Comparison of ENCODE assay signal across 21 cellular contexts in genomic region chr10:132200344-132201110, GRCh38. TPM values are rescaled to one million over a fixed set of nuclear protein-coding genes. Genes with fewer than 3 reads are reported as not detected.
A peak's percentile ranks its signal among the peaks of the same experiment; 100 is the strongest.
DNase-seq lines count a peak whose midpoint lies in the region; ATAC-seq, FAIRE-seq and TF ChIP-seq lines count a peak whose summit lies in the region.
"Had no signal": no experiment of that assay in that cellular context is flagged by ENCODE, and none has a peak within 500 bp of the region (broad histone marks: within the 10 kb centered on the region; RNA-seq: fewer than 3 reads in every experiment).

No MANE protein-coding gene starts in this region.

- H3K9me3 ChIP-seq in SK-N-SH (no peaks in the 10 kb centered on the region), right lobe of liver (no peaks in the 10 kb centered on the region), HepG2 (ENCODE audit: low read length) (no peaks in the 10 kb centered on the region), lung (ENCODE audit: control insufficient read depth in 2 of 2, insufficient read depth in 1 of 2, low read length in 1 of 2) (no peaks in the 10 kb centered on the region), esophagus muscularis mucosa (no peaks in the 10 kb centered on the region)

- H3K4me1 ChIP-seq in SK-N-SH (ENCODE audit: control insufficient read depth in 1 of 2, insufficient read depth in 2 of 2, low read depth in 1 of 2, low read length in 1 of 2) (no peaks in the 10 kb centered on the region; a peak in 1 of 4 replicates), right lobe of liver (no peaks in the 10 kb centered on the region), HepG2 (ENCODE audit: insufficient read depth, low read length) (peaks cover 12% of the 10 kb centered on the region), lung (ENCODE audit: control insufficient read depth in 2 of 2, insufficient read depth in 2 of 2, low read length in 2 of 2) (no peaks in the 10 kb centered on the region), esophagus muscularis mucosa (no peaks in the 10 kb centered on the region)

- no peak overlapping the region for H2AFZ ChIP-seq in SK-N-SH (ENCODE audit: low read depth)
- no peak overlapping the region for H2AFZ ChIP-seq in HepG2 (ENCODE audit: low read length)
- H2AFZ ChIP-seq: GM23248 had no signal

- H3K4me3 ChIP-seq in SK-N-SH (ENCODE audit: low read depth in 2 of 2, low read length in 1 of 2): no peak overlapping the region
- H3K4me3 ChIP-seq in right lobe of liver: no peak overlapping the region
- H3K4me3 ChIP-seq in HepG2 (replicated peaks in 1 of 3; ENCODE audit: insufficient read depth in 1 of 3, low read depth in 2 of 3, low read length in 3 of 3): no peak overlapping the region
- no peak overlapping the region for H3K4me3 ChIP-seq in lung
- H3K4me3 ChIP-seq in esophagus muscularis mucosa: no peak overlapping the region
- H3K4me3 ChIP-seq: GM23248 had no signal

- ATAC-seq in SK-N-SH treated with all-trans-retinoic acid at 6 μM for 48 hours: no peak
- ATAC-seq in right lobe of liver: no peak
- ATAC-seq in HepG2: no peak
- ATAC-seq in lung (ENCODE audit: insufficient read depth, low FRiP score): peak; percentile 7

- TF ChIP-seq CTCF in SK-N-SH (IDR thresholded peaks at IDR 0.05) (no peak), right lobe of liver (IDR thresholded peaks at IDR 0.05) (no peak), HepG2 (CRISPR knock-in tag; IDR thresholded peaks at IDR 0.05) (no peak), lung (IDR thresholded peaks at IDR 0.05; ENCODE audit: control extremely low read depth, extremely low read depth) (no peak), esophagus muscularis mucosa (IDR thresholded peaks at IDR 0.05) (no peak)

- no peaks in the 10 kb centered on the region for H3K79me2 ChIP-seq in SK-N-SH (ENCODE audit: insufficient read depth)
- no peaks in the 10 kb centered on the region for H3K79me2 ChIP-seq in HepG2 (ENCODE audit: insufficient read depth, low read length)

- no peaks in the 10 kb centered on the region for H3F3A ChIP-seq in SK-N-SH (replicated peaks; ENCODE audit: insufficient read depth)

- no peak overlapping the region for H3K9ac ChIP-seq in SK-N-SH
- no peak overlapping the region for H3K9ac ChIP-seq in HepG2 (ENCODE audit: insufficient read depth, low read depth, low read length)
- H3K9ac ChIP-seq: GM23248 had no signal

- POLR2A ChIA-PET in SK-N-SH (lab: Yijun Ruan, JAX): no interaction called here
- POLR2A ChIA-PET in HepG2 (lab: Yijun Ruan, JAX): no interaction called here

- 91% methylated on average over 12 of the region's 35 CpGs for WGBS in SK-N-SH (ENCODE audit: low lambda C conversion rate)
- 86% methylated on average over 8 of the region's 35 CpGs for WGBS in right lobe of liver (ENCODE audit: insufficient coverage, low coverage, low lambda C conversion rate, missing lambda C conversion rate)
- WGBS in HepG2 (ENCODE audit: low lambda C conversion rate): 81% methylated on average over 9 of the region's 35 CpGs
- WGBS in lung, 2 donors: 90 to 92% methylated on average over 35 of the region's 35 CpGs
- WGBS in esophagus muscularis mucosa: no CpG with 5 or more reads among the region's 35 CpGs

- H3K4me2 ChIP-seq in SK-N-SH (no peak overlapping the region), HepG2 (ENCODE audit: low read depth, low read length) (no peak overlapping the region)

- TF ChIP-seq EP300 in SK-N-SH (IDR thresholded peaks at IDR 0.05; ENCODE audit: borderline replicate concordance in 1 of 2, low read depth in 1 of 2, low read length in 1 of 2) (no peak), HepG2 (IDR thresholded peaks at IDR 0.05; ENCODE audit: low read depth in 2 of 2, low read length in 2 of 2) (no peak), HepG2 (CRISPR knock-in tag; IDR thresholded peaks at IDR 0.05; ENCODE audit: borderline replicate concordance) (no peak), esophagus muscularis mucosa (IDR thresholded peaks at IDR 0.05) (no peak)

- CTCF ChIA-PET in SK-N-SH (lab: Yijun Ruan, JAX) (no interaction called here), HepG2 (lab: Yijun Ruan, JAX; ENCODE audit: low intra/inter-chr PET ratio, low total read pairs) (no interaction called here)

- BruUV-seq in HepG2 (replicated peaks; lab: Mats Ljungman, UMichigan): no TSS peak

- H3K36me3 ChIP-seq in SK-N-SH (replicated peaks in 1 of 2; ENCODE audit: control insufficient read depth in 1 of 2, insufficient read depth in 2 of 2, low read length in 1 of 2) (peaks cover 0 to 25% of the 10 kb centered on the region in 2 experiments), right lobe of liver (no peaks in the 10 kb centered on the region), HepG2 (replicated peaks in 1 of 2; ENCODE audit: control insufficient read depth in 1 of 2, insufficient read depth in 2 of 2, low read length in 2 of 2) (no peaks in the 10 kb centered on the region), lung (ENCODE audit: control insufficient read depth in 2 of 2, insufficient read depth in 2 of 2, low read length in 2 of 2) (no peaks in the 10 kb centered on the region), esophagus muscularis mucosa (peaks cover 0 to 57% (median 3%) of the 10 kb centered on the region in 4 donors)

- H3K9me2 ChIP-seq in SK-N-SH: no peaks in the 10 kb centered on the region

- H3K27ac ChIP-seq in SK-N-SH (ENCODE audit: low read depth in 2 of 2, low read length in 1 of 2) (no peak overlapping the region), right lobe of liver (no peak overlapping the region), HepG2 (ENCODE audit: extremely low read length, insufficient read depth, low read length) (no peak overlapping the region), lung (ENCODE audit: low read depth in 1 of 2, low read length in 1 of 2) (no peak overlapping the region), esophagus muscularis mucosa (replicated peaks in 1 of 4) (no peak overlapping the region)
- H3K27ac ChIP-seq: 22Rv1, GM23248 had no signal

- no peak for FAIRE-seq in HepG2 (lab: Jason Lieb, UNC)

- no peak for TF ChIP-seq POLR2A in right lobe of liver (IDR thresholded peaks at IDR 0.05)
- no peak for TF ChIP-seq POLR2A in HepG2 (IDR thresholded peaks at IDR 0.05; ENCODE audit: insufficient read depth in 1 of 2, low read depth in 2 of 2, low read length in 2 of 2)
- TF ChIP-seq POLR2A in esophagus muscularis mucosa (IDR thresholded peaks at IDR 0.05; ENCODE audit: low read depth): no peak

- H3K27me3 ChIP-seq in SK-N-SH (ENCODE audit: insufficient read depth) (no peaks in the 10 kb centered on the region), right lobe of liver (no peaks in the 10 kb centered on the region), HepG2 (ENCODE audit: control insufficient read depth in 1 of 2, insufficient read depth in 2 of 2, low read length in 2 of 2) (peaks cover 3 to 11% of the 10 kb centered on the region in 2 experiments; a peak in 4 of 5 replicates), lung (ENCODE audit: control insufficient read depth, insufficient read depth) (no peaks in the 10 kb centered on the region), esophagus muscularis mucosa (no peaks in the 10 kb centered on the region)

- TF ChIP-seq RAD21 in SK-N-SH (IDR thresholded peaks at IDR 0.05; ENCODE audit: low read length) (no peak), HepG2 (CRISPR knock-in tag; IDR thresholded peaks at IDR 0.05) (no peak)

- H4K20me1 ChIP-seq in SK-N-SH (ENCODE audit: insufficient read depth) (no peaks in the 10 kb centered on the region), HepG2 (ENCODE audit: insufficient read depth, low read length) (no peaks in the 10 kb centered on the region; the same call in 1 of the 2 replicates)

- intact Hi-C loops in right lobe of liver (cut with DNase I) (no loop called here), HepG2 (cut with micrococcal nuclease; ENCODE audit: unreplicated experiment) (no loop called here), esophagus muscularis mucosa (cut with DNase I) (no loop called here)

- peak; percentile 39 for DNase-seq in SK-N-SH
- DNase-seq in right lobe of liver: peak in 2 of 3 donors; percentile 15 to 47
- DNase-seq in HepG2 (ENCODE audit: low spot score): no peak
- DNase-seq in lung (ENCODE audit: low spot score): no peak
- no peak for DNase-seq in esophagus muscularis mucosa (ENCODE audit: extremely low spot score)
- no peak for DNase-seq in NCI-H2081 (lab: John Stamatoyannopoulos, UW)
- no peak for DNase-seq in mucosa of gallbladder (ENCODE audit: low spot score)
- DNase-seq: Calu3, DMS153, GM23248, H9, KBM-7, MM.1S, NCI-H2029, NCI-H2227 treated with DMSO at 0.1 percent for 48 hours, NCI-H526 treated with DMSO at 0.1 percent for 48 hours, RPMI8226, SHP77 treated with DMSO at 0.1 percent for 48 hours had no signal

- in situ Hi-C loops in HepG2 (cut with HindIII; ENCODE audit: extremely low pct_ligation_motif_present, low pct_unique_long_range_greater_than_20kb): no loop called here

RNA-seq across cellular contexts. Expression of gene DPYSL4, which starts 13.8 kb away (rescaled TPM):
- polyA plus RNA-seq in SK-N-SH (2012; rRNA removed) (19.4 and 21.8 TPM in 2 replicates), HepG2 (2011; rRNA removed) (1.2 and 2.1 TPM in 2 replicates), lung (1 to 10 TPM in 1 of 2 donors, under 1 TPM in 1; 0.33 to 1.5 TPM)
- 9.0 and 15.8 TPM in 2 replicates for polyA plus RNA-seq in SK-N-SH (2012; cell fraction: cytosol; rRNA removed)
- 57.0 and 69.4 TPM in 2 replicates for polyA plus RNA-seq in SK-N-SH (2012; cell fraction: nucleus; rRNA removed)
- total RNA-seq in right lobe of liver (under 1 TPM in 3 of 6 experiments, not detected in 3; 0.24 to 0.31 (median 0.25) TPM), HepG2 (2016; rRNA removed; fragmentation: Illumina TruSeq; extraction: Trizol) (0.38 and 0.84 TPM in 2 replicates), lung (1 to 10 TPM; 1.1 to 1.5 TPM), esophagus muscularis mucosa (1 to 10 TPM in 3 of 4 donors, under 1 TPM in 1; 0.42 to 4.5 (median 1.9) TPM), mucosa of gallbladder (0.81 TPM)
- 0.30 and 0.53 TPM in 2 replicates for total RNA-seq in HepG2 (2016; cell fraction: cytosol; rRNA removed; fragmentation: Illumina TruSeq; extraction: Trizol; ENCODE audit: low read depth)
- 0.28 and 0.67 TPM in 2 replicates for total RNA-seq in HepG2 (2016; cell fraction: insoluble cytoplasmic fraction; rRNA removed; fragmentation: Illumina TruSeq; extraction: Trizol)
- 0.65 and 0.72 TPM in 2 replicates for total RNA-seq in HepG2 (2016; cell fraction: membrane; rRNA removed; fragmentation: Illumina TruSeq; extraction: Trizol)
- 0.25 and 0.85 TPM in 2 replicates for total RNA-seq in HepG2 (2016; cell fraction: nucleus; rRNA removed; fragmentation: Illumina TruSeq; extraction: Trizol)
- 0.87 and 0.98 TPM in 2 replicates for polyA plus RNA-seq in HepG2 (2011; cell fraction: cytosol; rRNA removed)
- 6.5 and 9.7 TPM in 2 replicates for polyA plus RNA-seq in HepG2 (2011; cell fraction: nucleus; rRNA removed)
- polyA plus RNA-seq in HepG2 (2012): 0.76 and 1.7 TPM in 2 replicates
- 0.43 and 0.57 TPM in 2 replicates for polyA plus RNA-seq in HepG2 (2016; cell fraction: cytosol; fragmentation: Illumina TruSeq; extraction: Trizol; ENCODE audit: low read depth)
- polyA plus RNA-seq in HepG2 (2016; cell fraction: insoluble cytoplasmic fraction; fragmentation: Illumina TruSeq; extraction: Trizol; ENCODE audit: low read depth): 0.42 and 0.70 TPM in 2 replicates
- polyA plus RNA-seq in HepG2 (2016; cell fraction: membrane; fragmentation: Illumina TruSeq; extraction: Trizol; ENCODE audit: low read depth): 0.53 and 0.62 TPM in 2 replicates
- 1.1 and 1.7 TPM in 2 replicates for polyA plus RNA-seq in HepG2 (2016; cell fraction: nucleus; fragmentation: Illumina TruSeq; extraction: Trizol; ENCODE audit: insufficient read depth, low read depth)
- polyA minus RNA-seq in HepG2 (2011; rRNA and poly(A)+ RNA removed; ENCODE audit: low replicate concordance): 0.07 and 2.3 TPM in 2 replicates
- polyA minus RNA-seq in HepG2 (2011; cell fraction: cytosol; rRNA and poly(A)+ RNA removed): 1.1 and 1.6 TPM in 2 replicates
- 1.2 TPM in 2 replicates for polyA minus RNA-seq in HepG2 (2011; cell fraction: nucleus; rRNA and poly(A)+ RNA removed)
- total RNA-seq: Calu3, HT-29 had no signal

Comparison
In these comparisons a context has a peak if more than half of its experiments do, and no peak if none do; other contexts are left out.
1. DNase-seq: peak in SK-N-SH (single experiment) and right lobe of liver (2 of 3); none in HepG2 (single experiment), lung (single experiment), esophagus muscularis mucosa (single experiment), NCI-H2081 (0 of 2) and mucosa of gallbladder (single experiment).